In genomic region chr2:52861606-52862005, GRCh38 we compare ENCODE assay signal across 22 cellular contexts.
DNase-seq lines count a peak whose midpoint lies in the region; ATAC-seq and TF ChIP-seq lines count a peak whose summit lies in the region.
"Had no signal": no experiment of that assay in that cellular context is flagged by ENCODE, and none has a peak within 500 bp of the region (broad histone marks: within the 10 kb centered on the region; RNA-seq: fewer than 3 reads in every experiment).

No MANE protein-coding gene starts in this region.

- 78% methylated on average over 5 of the region's 5 CpGs for WGBS in mammary epithelial cell (ENCODE audit: low coverage, missing lambda C conversion rate)
- 70 to 76% methylated on average over 5 of the region's 5 CpGs for WGBS in transverse colon (ENCODE audit: low coverage in 1 of 2), 2 donors

- H4K20me1 ChIP-seq in mammary epithelial cell (ENCODE audit: insufficient read depth, low read length), result no peaks in the 10 kb centered on the region
- H4K20me1 ChIP-seq: BLaER1 had no signal

- TF ChIP-seq CTCF in mammary epithelial cell (conservative IDR thresholded peaks at IDR 0.05 in 1 of 2, IDR thresholded peaks at IDR 0.05 in 1 of 2; ENCODE audit: extremely low read depth in 1 of 2, insufficient read depth in 1 of 2, low read depth in 1 of 2, low read length in 2 of 2) (no peak), breast epithelium (IDR thresholded peaks at IDR 0.05) (no peak), transverse colon (IDR thresholded peaks at IDR 0.05) (no peak)

- H3K4me1 ChIP-seq in mammary epithelial cell (ENCODE audit: insufficient read depth, low read length) (no peaks in the 10 kb centered on the region), breast epithelium (no peaks in the 10 kb centered on the region), transverse colon (no peaks in the 10 kb centered on the region)
- H3K4me1 ChIP-seq: BLaER1, HAP-1 had no signal

- no peak for TF ChIP-seq EP300 in transverse colon (IDR thresholded peaks at IDR 0.05; ENCODE audit: low read depth)

- no peak for ATAC-seq in HG02610 (IDR thresholded peaks at IDR 0.05; ENCODE audit: unreplicated experiment)
- no peak for ATAC-seq in GM18873 (IDR thresholded peaks at IDR 0.05; ENCODE audit: low FRiP score, unreplicated experiment)

- no peak for TF ChIP-seq POLR2A in breast epithelium (IDR thresholded peaks at IDR 0.05)
- TF ChIP-seq POLR2A in transverse colon (IDR thresholded peaks at IDR 0.05), result no peak

- DNase-seq in mammary epithelial cell (peak; percentile 48), breast epithelium (ENCODE audit: low spot score in 2 of 2) (no peak), amniotic epithelial cell (ENCODE audit: low read depth) (peak; percentile 74), kidney tubule cell (ENCODE audit: low spot score) (peak; percentile 19), NCI-H526 (lab: John Stamatoyannopoulos, UW) (no peak), transverse colon (no peak)
- DNase-seq: CD4-positive, CD25-positive, alpha-beta regulatory T cell; DMS153; DND-41; HFFc6; NCI-H1048; NCI-H1694; NCI-H2081; NCI-H2227 treated with DMSO at 0.1 percent for 48 hours; NCI-H510A; NCI-H748 treated with DMSO at 0.1 percent for 48 hours; SK-N-SH had no signal

- H3K4me2 ChIP-seq in mammary epithelial cell (ENCODE audit: insufficient read depth, low read depth, low read length), result no peak overlapping the region
- H3K4me2 ChIP-seq: BLaER1, SK-N-SH had no signal

- intact Hi-C loops in mammary epithelial cell (cut with micrococcal nuclease), result no loop called here
- intact Hi-C loops in breast epithelium (cut with DNase I; ENCODE audit: low total_unique reads), result no loop called here
- intact Hi-C loops in transverse colon (cut with DNase I; ENCODE audit: low total_unique reads), result no loop called here

- H3K4me3 ChIP-seq in mammary epithelial cell (replicated peaks in 1 of 3; ENCODE audit: insufficient read depth in 1 of 3, low read depth in 2 of 3, low read length in 3 of 3), result no peak overlapping the region
- no peak overlapping the region for H3K4me3 ChIP-seq in breast epithelium
- H3K4me3 ChIP-seq in transverse colon, result no peak overlapping the region
- H3K4me3 ChIP-seq: BLaER1, HAP-1 had no signal

- no peak overlapping the region for H2AFZ ChIP-seq in mammary epithelial cell (ENCODE audit: low read depth, low read length)

- no peaks in the 10 kb centered on the region for H3K27me3 ChIP-seq in mammary epithelial cell (ENCODE audit: insufficient read depth, low read length)
- no peaks in the 10 kb centered on the region for H3K27me3 ChIP-seq in breast epithelium
- no peaks in the 10 kb centered on the region for H3K27me3 ChIP-seq in transverse colon
- H3K27me3 ChIP-seq: BLaER1 had no signal

- in situ Hi-C loops in mammary epithelial cell (cut with MboI; ENCODE audit: low sequenced_read_pairs in 2 of 2), result no loop called here
- in situ Hi-C loops in transverse colon (cut with MboI; ENCODE audit: low pct_ligation_motif_present in 1 of 4, low pct_unique_long_range_greater_than_20kb in 1 of 4, low sequenced_read_pairs in 3 of 4), result no loop called here

- no TSS peak for BruUV-seq in mammary epithelial cell (replicated peaks; lab: Mats Ljungman, UMichigan)

- H3K9ac ChIP-seq in mammary epithelial cell (ENCODE audit: insufficient read depth, low read length), result no peak overlapping the region
- H3K9ac ChIP-seq: BLaER1, SK-N-SH had no signal

- no peaks in the 10 kb centered on the region for H3K36me3 ChIP-seq in mammary epithelial cell (ENCODE audit: insufficient read depth, low read length)
- H3K36me3 ChIP-seq in breast epithelium, result no peaks in the 10 kb centered on the region
- H3K36me3 ChIP-seq in transverse colon, result no peaks in the 10 kb centered on the region
- H3K36me3 ChIP-seq: BLaER1, HAP-1 had no signal

- CTCF ChIA-PET in mammary epithelial cell (lab: Charles Lee; ENCODE audit: low non-redundant PET), result no interaction called here

- H3K27ac ChIP-seq in mammary epithelial cell (ENCODE audit: insufficient read depth, low read depth, low read length) (no peak overlapping the region), breast epithelium (no peak overlapping the region), transverse colon (no peak overlapping the region)
- H3K27ac ChIP-seq: 22Rv1, BLaER1 had no signal

- H3K79me2 ChIP-seq in mammary epithelial cell (ENCODE audit: insufficient read depth, low read length), result no peaks in the 10 kb centered on the region

- dilution Hi-C loops in mammary epithelial cell (cut with HindIII; ENCODE audit: low sequenced_read_pairs), result no loop called here

- H3K9me3 ChIP-seq in mammary epithelial cell (replicated peaks; ENCODE audit: insufficient read depth, low read length), result no peaks in the 10 kb centered on the region
- H3K9me3 ChIP-seq in breast epithelium, result no peaks in the 10 kb centered on the region
- H3K9me3 ChIP-seq in transverse colon, result no peaks in the 10 kb centered on the region
- H3K9me3 ChIP-seq: BLaER1, HAP-1, SK-N-SH had no signal

Comparison
In these comparisons a context has a peak if more than half of its experiments do, and no peak if none do; other contexts are left out.
1. DNase-seq: peak in mammary epithelial cell (single experiment), amniotic epithelial cell (single experiment) and kidney tubule cell (single experiment); none in breast epithelium (0 of 2), NCI-H526 (0 of 2) and transverse colon (single experiment).